ENCODE assay signal across 20 cellular contexts in genomic region chr11:71496421-71496820, GRCh38. TPM values are rescaled to one million over a fixed set of nuclear protein-coding genes. Genes with fewer than 3 reads are reported as not detected.
A peak's percentile ranks its signal among the peaks of the same experiment; 100 is the strongest.
DNase-seq lines count a peak whose midpoint lies in the region; ATAC-seq and TF ChIP-seq lines count a peak whose summit lies in the region.
"Had no signal": no experiment of that assay in that cellular context is flagged by ENCODE, and none has a peak within 500 bp of the region (broad histone marks: within the 10 kb centered on the region; RNA-seq: fewer than 3 reads in every experiment).

No MANE protein-coding gene starts in this region.

- TF ChIP-seq CTCF in chondrocyte (IDR thresholded peaks at IDR 0.05): no peak

- no peaks in the 10 kb centered on the region for H3K9me3 Mint-ChIP-seq in activated T-cell treated with anti-CD3 and anti-CD28 coated beads, Interleukin-2, amount 50 U/mL, for 24 hours
- peaks cover 3% of the 10 kb centered on the region for H3K9me3 Mint-ChIP-seq in chondrocyte (ENCODE audit: low read depth)
- H3K9me3 Mint-ChIP-seq: CD8-positive, alpha-beta memory T cell had no signal

- intact Hi-C loops in sciatic nerve (cut with DNase I): no loop called here

- no peaks in the 10 kb centered on the region for H3K27me3 Mint-ChIP-seq in activated T-cell treated with anti-CD3 and anti-CD28 coated beads, Interleukin-2, amount 50 U/mL, for 24 hours
- no peaks in the 10 kb centered on the region for H3K27me3 Mint-ChIP-seq in chondrocyte (ENCODE audit: low read depth)
- H3K27me3 Mint-ChIP-seq: CD8-positive, alpha-beta memory T cell had no signal

- peaks cover 3% of the 10 kb centered on the region for H3K4me1 Mint-ChIP-seq in activated T-cell treated with anti-CD3 and anti-CD28 coated beads, Interleukin-2, amount 50 U/mL, for 24 hours (ENCODE audit: low read depth)
- H3K4me1 Mint-ChIP-seq in chondrocyte (ENCODE audit: low read depth): peaks cover 6% of the 10 kb centered on the region
- H3K4me1 Mint-ChIP-seq: CD8-positive, alpha-beta memory T cell had no signal

- no peak overlapping the region for H3K4me3 Mint-ChIP-seq in activated T-cell treated with anti-CD3 and anti-CD28 coated beads, Interleukin-2, amount 50 U/mL, for 24 hours
- no peak overlapping the region for H3K4me3 Mint-ChIP-seq in chondrocyte (ENCODE audit: unreplicated experiment)
- H3K4me3 Mint-ChIP-seq: CD8-positive, alpha-beta memory T cell had no signal

- H3K27ac Mint-ChIP-seq in activated T-cell treated with anti-CD3 and anti-CD28 coated beads, Interleukin-2, amount 50 U/mL, for 24 hours: no peak overlapping the region
- no peak overlapping the region for H3K27ac Mint-ChIP-seq in chondrocyte (ENCODE audit: unreplicated experiment)
- H3K27ac Mint-ChIP-seq: CD8-positive, alpha-beta memory T cell had no signal

- ATAC-seq in sciatic nerve (no peak), GM19324 (IDR thresholded peaks at IDR 0.05; ENCODE audit: low FRiP score, unreplicated experiment) (no peak)

- peak; percentile 11 for DNase-seq in activated T-cell treated with anti-CD3 and anti-CD28 coated beads, Interleukin-2, amount 50 U/mL, for 24 hours
- no peak for DNase-seq in activated T-cell treated with anti-CD3 and anti-CD28 coated beads for 4 hours
- peak; percentile 47 for DNase-seq in chondrocyte (ENCODE audit: low spot score)
- DNase-seq in sciatic nerve (ENCODE audit: low spot score): peak; percentile 23
- DNase-seq in ureter (ENCODE audit: low spot score): peak; percentile 32
- no peak for DNase-seq in amygdala (lab: John Stamatoyannopoulos, UW)
- DNase-seq: 8988T; AML-193; Calu3; CD8-positive, alpha-beta memory T cell; GM23248; Karpas-422; NCI-H1694; NCI-H446 treated with DMSO at 0.1 percent for 48 hours; NCI-H526 treated with DMSO at 0.1 percent for 48 hours; OCI-M1; SHP77 had no signal

- H3K36me3 Mint-ChIP-seq in activated T-cell treated with anti-CD3 and anti-CD28 coated beads, Interleukin-2, amount 50 U/mL, for 24 hours (ENCODE audit: low read depth): peaks cover 93% of the 10 kb centered on the region
- peaks cover 57% of the 10 kb centered on the region for H3K36me3 Mint-ChIP-seq in chondrocyte (ENCODE audit: low read depth)

RNA-seq across cellular contexts. Expression of gene KRTAP5-7, which starts 30.6 kb away (rescaled TPM):
- total RNA-seq in chondrocyte (not detected in 3 replicates), sciatic nerve (0.58 TPM), ureter (5.8 TPM)
- total RNA-seq: Calu3; CD8-positive, alpha-beta memory T cell; Daoy; GM23248; M059J had no signal

RNA-seq across cellular contexts. Expression of gene KRTAP5-8, which starts 41.4 kb away (rescaled TPM):
- not detected in 3 replicates for total RNA-seq in chondrocyte
- total RNA-seq in sciatic nerve: 0.49 TPM
- total RNA-seq in ureter: 5.0 TPM
- total RNA-seq: Calu3; CD8-positive, alpha-beta memory T cell; Daoy; GM23248; M059J had no signal

RNA-seq across cellular contexts. Expression of gene NADSYN1, which starts 43.4 kb away (rescaled TPM):
- total RNA-seq in chondrocyte (38.8 to 47.5 TPM (median 41.4 TPM) in 3 replicates), sciatic nerve (85.2 TPM), ureter (262 TPM)

RNA-seq across cellular contexts. Expression of gene DHCR7, which starts 48.2 kb away (rescaled TPM):
- total RNA-seq in chondrocyte (44.4 to 58.7 TPM (median 57.5 TPM) in 3 replicates), sciatic nerve (49.8 TPM), ureter (60.9 TPM)

RNA-seq across cellular contexts. Expression of gene KRTAP5-9, which starts 51.8 kb away (rescaled TPM):
- total RNA-seq in chondrocyte: 0.20 to 0.36 TPM in 2 of 3 replicates, not detected in the other
- 0.40 TPM for total RNA-seq in sciatic nerve
- total RNA-seq in ureter: 10.3 TPM
- total RNA-seq: Calu3; CD8-positive, alpha-beta memory T cell; Daoy; GM23248; M059J had no signal

Comparison
In these comparisons a context has a peak if more than half of its experiments do, and no peak if none do; other contexts are left out.
1. DNase-seq: peak in activated T-cell treated with anti-CD3 and anti-CD28 coated beads, Interleukin-2, amount 50 U/mL, for 24 hours (single experiment), chondrocyte (single experiment), sciatic nerve (single experiment) and ureter (single experiment); none in activated T-cell treated with anti-CD3 and anti-CD28 coated beads for 4 hours (single experiment) and amygdala (0 of 56).